In genomic region chr2:159890945-159891588, GRCh38 we compare ENCODE assay signal across 1 cellular context.
TF ChIP-seq lines count a peak whose summit lies in the region.

No MANE protein-coding gene starts in this region.

TF ChIP-seq in GM23338, 12 proteins besides CTCF, POLR2A, EP300 and RAD21 (continued from another document):
- TF ChIP-seq ZNF462 (CRISPR knock-in tag; IDR thresholded peaks at IDR 0.05), result no peak
- TF ChIP-seq JUNB (IDR thresholded peaks at IDR 0.05; ENCODE audit: unreplicated experiment), result no peak
